8 cellular contexts compared by ENCODE assay signal in the genomic region with DNA sequence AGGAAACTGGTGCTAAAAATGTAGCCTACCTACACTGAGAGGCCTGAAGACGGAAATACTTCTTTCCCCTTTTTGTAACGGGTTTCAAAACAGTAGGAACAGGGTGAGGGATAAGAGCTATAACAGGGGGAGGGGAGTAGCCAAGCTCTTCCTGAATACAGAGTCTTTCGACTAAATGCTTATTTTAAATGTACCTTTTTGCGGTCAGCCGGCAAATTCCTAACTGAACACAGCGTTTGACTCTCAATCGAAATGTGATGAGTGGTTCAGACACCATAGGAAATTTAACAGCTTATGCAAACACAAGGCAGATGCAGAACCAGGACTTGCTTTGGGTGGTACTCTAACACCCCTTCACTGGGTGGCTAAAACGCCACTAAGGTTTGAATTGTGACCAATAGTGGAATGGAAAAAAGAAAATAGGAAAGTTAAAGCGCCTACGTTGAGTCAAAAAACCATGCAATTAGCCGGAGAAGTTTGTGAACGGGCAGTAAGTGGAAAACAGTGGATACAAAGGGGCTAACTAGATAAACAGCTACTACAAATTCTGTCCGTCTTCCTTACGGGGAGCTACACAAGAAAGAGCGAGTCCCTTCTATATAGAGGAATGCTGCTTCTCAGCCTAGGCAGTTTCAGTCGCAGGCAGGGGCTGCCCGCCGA. TPM values are rescaled to one million over a fixed set of nuclear protein-coding genes. Genes with fewer than 3 reads are reported as not detected.
DNase-seq lines count a peak whose midpoint lies in the region; ATAC-seq, FAIRE-seq and TF ChIP-seq lines count a peak whose summit lies in the region.

No MANE protein-coding gene starts in this region.

- H3K36me3 ChIP-seq in kidney (ENCODE audit: control insufficient read depth in 1 of 2, insufficient read depth in 2 of 2, low read length in 2 of 2): no peaks in the 10 kb centered on the region
- no peaks in the 10 kb centered on the region for H3K36me3 ChIP-seq in thoracic aorta

- H3K4me1 ChIP-seq in kidney (ENCODE audit: control insufficient read depth in 1 of 2, insufficient read depth in 1 of 2, low read depth in 1 of 2, low read length in 2 of 2): peaks cover 6 to 13% of the 10 kb centered on the region in 2 donors
- H3K4me1 ChIP-seq in thoracic aorta (ENCODE audit: control insufficient read depth in 1 of 2, low read depth in 2 of 2): peaks cover 30 to 52% of the 10 kb centered on the region in 2 donors

- DNase-seq in DMS153 treated with DMSO at 0.1 percent for 48 hours (lab: John Stamatoyannopoulos, UW; ENCODE audit: unreplicated experiment) (peak; percentile 21), DMS153 (lab: John Stamatoyannopoulos, UW) (no peak), NAMALWA (ENCODE audit: low spot score) (peak; percentile 62), kidney (no peak), thoracic aorta (ENCODE audit: low spot score) (no peak)

- peak overlapping the region; percentile 73 to 79 for H3K4me3 ChIP-seq in kidney (ENCODE audit: low read length in 2 of 2)
- peak overlapping the region; percentile 87 for H3K4me3 ChIP-seq in thoracic aorta

- H3K27ac ChIP-seq in angular gyrus (ENCODE audit: low read depth, low read length) (peak overlapping the region; percentile 20), kidney (ENCODE audit: low read depth in 2 of 2, low read length in 2 of 2) (peak overlapping the region; percentile 94 to 97), thoracic aorta (peak overlapping the region; percentile 95 to 96)

- H3K9ac ChIP-seq in kidney (ENCODE audit: low read length in 2 of 2): peak overlapping the region; percentile 68 to 81

- H3K9me3 ChIP-seq in kidney (ENCODE audit: control insufficient read depth in 1 of 2, low read length in 2 of 2): no peaks in the 10 kb centered on the region
- no peaks in the 10 kb centered on the region for H3K9me3 ChIP-seq in thoracic aorta

- no peak for FAIRE-seq in kidney (lab: Jason Lieb, UNC)

- H3K27me3 ChIP-seq in thoracic aorta (replicated peaks; ENCODE audit: insufficient read depth): no peaks in the 10 kb centered on the region

- ATAC-seq in thoracic aorta (ENCODE audit: insufficient number of reproducible peaks, low FRiP score, low read depth): no peak
- ATAC-seq in HG03139 (IDR thresholded peaks at IDR 0.05; ENCODE audit: unreplicated experiment): no peak
- no peak for ATAC-seq in HG02981 (IDR thresholded peaks at IDR 0.05; ENCODE audit: unreplicated experiment)

- intact Hi-C loops in kidney (cut with DNase I): no loop called here

- TF ChIP-seq CTCF in kidney (IDR thresholded peaks at IDR 0.05; ENCODE audit: borderline replicate concordance, extremely low read depth, insufficient read depth): no peak
- no peak for TF ChIP-seq CTCF in thoracic aorta (IDR thresholded peaks at IDR 0.05)

RNA-seq across cellular contexts. Expression of gene EGLN1, which starts 1.7 kb away (rescaled TPM):
- 38.8 TPM for total RNA-seq in kidney
- polyA plus RNA-seq in kidney (ENCODE audit: insufficient read depth, low read depth, low replicate concordance): 12.2 TPM
- 10 to 100 TPM; 40.6 to 42.7 TPM for total RNA-seq in thoracic aorta

Comparison
In these comparisons a context has a peak if more than half of its experiments do, and no peak if none do; other contexts are left out.
1. DNase-seq: peak in DMS153 treated with DMSO at 0.1 percent for 48 hours (single experiment) and NAMALWA (single experiment); none in DMS153 (single experiment), kidney (single experiment) and thoracic aorta (single experiment).
2. H3K27ac ChIP-seq: peak in every context shown above with its lines; median percentile 96 in kidney; 96 in thoracic aorta; 20 in angular gyrus.